1 cellular context compared by ENCODE assay signal in the genomic region with DNA sequence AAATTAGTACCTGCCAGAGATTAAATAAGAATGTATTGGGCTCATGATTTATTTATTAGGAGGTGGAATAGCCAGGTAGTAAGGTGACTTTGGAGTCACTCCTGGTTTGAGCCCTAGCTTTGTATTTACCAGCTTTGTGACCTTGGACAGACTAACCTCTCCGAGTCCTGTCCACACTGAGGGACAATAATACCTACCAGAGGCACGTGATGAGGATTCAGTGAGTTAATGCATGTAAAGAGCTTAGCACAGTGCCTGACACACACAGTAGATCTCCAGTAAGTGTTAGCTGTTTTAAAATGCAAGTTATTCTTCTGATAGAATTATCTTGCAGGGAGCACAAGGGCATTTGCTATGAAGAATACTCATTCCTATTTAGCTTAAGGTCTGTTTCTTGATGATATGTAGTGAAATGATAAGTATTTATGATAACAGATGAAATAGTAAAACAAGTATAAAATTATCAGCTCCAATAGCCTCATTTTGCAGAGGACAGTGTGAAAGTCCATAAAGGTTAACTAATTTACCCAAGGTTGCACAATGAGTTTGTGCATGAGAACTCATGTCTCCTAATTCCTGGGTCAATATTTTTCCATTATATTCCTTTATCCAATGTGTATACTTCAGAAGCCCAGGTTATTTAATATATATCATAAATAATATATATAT.
TF ChIP-seq lines count a peak whose summit lies in the region.

No MANE protein-coding gene starts in this region.

TF ChIP-seq in HepG2, 621 proteins besides CTCF, POLR2A, EP300 and RAD21 (continued from another document and continues in another):
- TF ChIP-seq CEBPB (IDR thresholded peaks at IDR 0.05; ENCODE audit: borderline replicate concordance, low read depth, low read length) = peak; percentile 22; the same call in 1 of the 2 replicates
- peak; percentile 33; the same call in 1 of the 2 replicates for TF ChIP-seq HNF4A (CRISPR knock-in tag; IDR thresholded peaks at IDR 0.05)
- TF ChIP-seq, protein P1, sequence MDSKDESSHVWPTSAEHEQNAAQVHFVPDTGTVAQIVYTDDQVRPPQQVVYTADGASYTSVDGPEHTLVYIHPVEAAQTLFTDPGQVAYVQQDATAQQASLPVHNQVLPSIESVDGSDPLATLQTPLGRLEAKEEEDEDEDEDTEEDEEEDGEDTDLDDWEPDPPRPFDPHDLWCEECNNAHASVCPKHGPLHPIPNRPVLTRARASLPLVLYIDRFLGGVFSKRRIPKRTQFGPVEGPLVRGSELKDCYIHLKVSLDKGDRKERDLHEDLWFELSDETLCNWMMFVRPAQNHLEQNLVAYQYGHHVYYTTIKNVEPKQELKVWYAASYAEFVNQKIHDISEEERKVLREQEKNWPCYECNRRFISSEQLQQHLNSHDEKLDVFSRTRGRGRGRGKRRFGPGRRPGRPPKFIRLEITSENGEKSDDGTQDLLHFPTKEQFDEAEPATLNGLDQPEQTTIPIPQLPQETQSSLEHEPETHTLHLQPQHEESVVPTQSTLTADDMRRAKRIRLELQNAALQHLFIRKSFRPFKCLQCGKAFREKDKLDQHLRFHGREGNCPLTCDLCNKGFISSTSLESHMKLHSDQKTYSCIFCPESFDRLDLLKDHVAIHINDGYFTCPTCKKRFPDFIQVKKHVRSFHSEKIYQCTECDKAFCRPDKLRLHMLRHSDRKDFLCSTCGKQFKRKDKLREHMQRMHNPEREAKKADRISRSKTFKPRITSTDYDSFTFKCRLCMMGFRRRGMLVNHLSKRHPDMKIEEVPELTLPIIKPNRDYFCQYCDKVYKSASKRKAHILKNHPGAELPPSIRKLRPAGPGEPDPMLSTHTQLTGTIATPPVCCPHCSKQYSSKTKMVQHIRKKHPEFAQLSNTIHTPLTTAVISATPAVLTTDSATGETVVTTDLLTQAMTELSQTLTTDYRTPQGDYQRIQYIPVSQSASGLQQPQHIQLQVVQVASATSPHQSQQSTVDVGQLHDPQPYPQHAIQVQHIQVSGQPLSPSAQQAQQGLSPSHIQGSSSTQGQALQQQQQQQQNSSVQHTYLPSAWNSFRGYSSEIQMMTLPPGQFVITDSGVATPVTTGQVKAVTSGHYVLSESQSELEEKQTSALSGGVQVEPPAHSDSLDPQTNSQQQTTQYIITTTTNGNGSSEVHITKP (CRISPR knock-in tag; IDR thresholded peaks at IDR 0.05; ENCODE audit: low read depth) = no peak
- TF ChIP-seq, protein P2, sequence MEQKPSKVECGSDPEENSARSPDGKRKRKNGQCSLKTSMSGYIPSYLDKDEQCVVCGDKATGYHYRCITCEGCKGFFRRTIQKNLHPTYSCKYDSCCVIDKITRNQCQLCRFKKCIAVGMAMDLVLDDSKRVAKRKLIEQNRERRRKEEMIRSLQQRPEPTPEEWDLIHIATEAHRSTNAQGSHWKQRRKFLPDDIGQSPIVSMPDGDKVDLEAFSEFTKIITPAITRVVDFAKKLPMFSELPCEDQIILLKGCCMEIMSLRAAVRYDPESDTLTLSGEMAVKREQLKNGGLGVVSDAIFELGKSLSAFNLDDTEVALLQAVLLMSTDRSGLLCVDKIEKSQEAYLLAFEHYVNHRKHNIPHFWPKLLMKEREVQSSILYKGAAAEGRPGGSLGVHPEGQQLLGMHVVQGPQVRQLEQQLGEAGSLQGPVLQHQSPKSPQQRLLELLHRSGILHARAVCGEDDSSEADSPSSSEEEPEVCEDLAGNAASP (CRISPR knock-in tag; IDR thresholded peaks at IDR 0.05; ENCODE audit: borderline replicate concordance) = no peak
- TF ChIP-seq PITX1 (CRISPR knock-in tag; IDR thresholded peaks at IDR 0.05) = peak; percentile 86
- peak; percentile 92 for TF ChIP-seq SOX5 (CRISPR knock-in tag; IDR thresholded peaks at IDR 0.05; ENCODE audit: borderline replicate concordance)
- TF ChIP-seq BCL6 (CRISPR knock-in tag; IDR thresholded peaks at IDR 0.05) = 0 out of 2 replicates have a peak, but pooled peaks have one; percentile 13
- TF ChIP-seq PLRG1 (conservative IDR thresholded peaks at IDR 0.05) = no peak
- 0 out of 2 replicates have a peak, but pooled peaks have one; percentile 26 for TF ChIP-seq GATAD1 (CRISPR knock-in tag; IDR thresholded peaks at IDR 0.05)
- TF ChIP-seq ADNP (CRISPR knock-in tag; IDR thresholded peaks at IDR 0.05) = no peak
- TF ChIP-seq SALL1 (CRISPR knock-in tag; IDR thresholded peaks at IDR 0.05) = peak; percentile 28; the same call in 1 of the 2 replicates
- no peak for TF ChIP-seq MLLT10 (CRISPR knock-in tag; IDR thresholded peaks at IDR 0.05)
- TF ChIP-seq ZNF282 (IDR thresholded peaks at IDR 0.05; ENCODE audit: partially characterized antibody) = no peak
- TF ChIP-seq, protein P3, sequence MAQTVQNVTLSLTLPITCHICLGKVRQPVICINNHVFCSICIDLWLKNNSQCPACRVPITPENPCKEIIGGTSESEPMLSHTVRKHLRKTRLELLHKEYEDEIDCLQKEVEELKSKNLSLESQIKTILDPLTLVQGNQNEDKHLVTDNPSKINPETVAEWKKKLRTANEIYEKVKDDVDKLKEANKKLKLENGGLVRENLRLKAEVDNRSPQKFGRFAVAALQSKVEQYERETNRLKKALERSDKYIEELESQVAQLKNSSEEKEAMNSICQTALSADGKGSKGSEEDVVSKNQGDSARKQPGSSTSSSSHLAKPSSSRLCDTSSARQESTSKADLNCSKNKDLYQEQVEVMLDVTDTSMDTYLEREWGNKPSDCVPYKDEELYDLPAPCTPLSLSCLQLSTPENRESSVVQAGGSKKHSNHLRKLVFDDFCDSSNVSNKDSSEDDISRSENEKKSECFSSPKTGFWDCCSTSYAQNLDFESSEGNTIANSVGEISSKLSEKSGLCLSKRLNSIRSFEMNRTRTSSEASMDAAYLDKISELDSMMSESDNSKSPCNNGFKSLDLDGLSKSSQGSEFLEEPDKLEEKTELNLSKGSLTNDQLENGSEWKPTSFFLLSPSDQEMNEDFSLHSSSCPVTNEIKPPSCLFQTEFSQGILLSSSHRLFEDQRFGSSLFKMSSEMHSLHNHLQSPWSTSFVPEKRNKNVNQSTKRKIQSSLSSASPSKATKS (CRISPR knock-in tag; IDR thresholded peaks at IDR 0.05) = no peak
- TF ChIP-seq CEBPG (CRISPR knock-in tag; IDR thresholded peaks at IDR 0.05) = peak; percentile 29; the same call in 1 of the 2 replicates
- TF ChIP-seq MIER2 (CRISPR knock-in tag; IDR thresholded peaks at IDR 0.05) = no peak
- no peak for TF ChIP-seq KMT2B (CRISPR knock-in tag; IDR thresholded peaks at IDR 0.05)
- no peak for TF ChIP-seq GFI1 (CRISPR knock-in tag; IDR thresholded peaks at IDR 0.05; ENCODE audit: borderline replicate concordance)
- TF ChIP-seq ZNF788 (CRISPR knock-in tag; IDR thresholded peaks at IDR 0.05; ENCODE audit: borderline replicate concordance) = no peak
- TF ChIP-seq, protein P4, sequence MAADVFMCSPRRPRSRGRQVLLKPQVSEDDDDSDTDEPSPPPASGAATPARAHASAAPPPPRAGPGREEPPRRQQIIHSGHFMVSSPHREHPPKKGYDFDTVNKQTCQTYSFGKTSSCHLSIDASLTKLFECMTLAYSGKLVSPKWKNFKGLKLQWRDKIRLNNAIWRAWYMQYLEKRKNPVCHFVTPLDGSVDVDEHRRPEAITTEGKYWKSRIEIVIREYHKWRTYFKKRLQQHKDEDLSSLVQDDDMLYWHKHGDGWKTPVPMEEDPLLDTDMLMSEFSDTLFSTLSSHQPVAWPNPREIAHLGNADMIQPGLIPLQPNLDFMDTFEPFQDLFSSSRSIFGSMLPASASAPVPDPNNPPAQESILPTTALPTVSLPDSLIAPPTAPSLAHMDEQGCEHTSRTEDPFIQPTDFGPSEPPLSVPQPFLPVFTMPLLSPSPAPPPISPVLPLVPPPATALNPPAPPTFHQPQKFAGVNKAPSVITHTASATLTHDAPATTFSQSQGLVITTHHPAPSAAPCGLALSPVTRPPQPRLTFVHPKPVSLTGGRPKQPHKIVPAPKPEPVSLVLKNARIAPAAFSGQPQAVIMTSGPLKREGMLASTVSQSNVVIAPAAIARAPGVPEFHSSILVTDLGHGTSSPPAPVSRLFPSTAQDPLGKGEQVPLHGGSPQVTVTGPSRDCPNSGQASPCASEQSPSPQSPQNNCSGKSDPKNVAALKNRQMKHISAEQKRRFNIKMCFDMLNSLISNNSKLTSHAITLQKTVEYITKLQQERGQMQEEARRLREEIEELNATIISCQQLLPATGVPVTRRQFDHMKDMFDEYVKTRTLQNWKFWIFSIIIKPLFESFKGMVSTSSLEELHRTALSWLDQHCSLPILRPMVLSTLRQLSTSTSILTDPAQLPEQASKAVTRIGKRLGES (CRISPR knock-in tag; IDR thresholded peaks at IDR 0.05; ENCODE audit: borderline replicate concordance) = no peak
- TF ChIP-seq ZNF274 (CRISPR knock-in tag; IDR thresholded peaks at IDR 0.05) = no peak
- TF ChIP-seq CBFB (CRISPR knock-in tag; IDR thresholded peaks at IDR 0.05) = no peak
- no peak for TF ChIP-seq CHCHD3 (CRISPR knock-in tag; IDR thresholded peaks at IDR 0.05)
- no peak for TF ChIP-seq REL (CRISPR knock-in tag; conservative IDR thresholded peaks at IDR 0.05)
- TF ChIP-seq STAG1 (CRISPR knock-in tag; IDR thresholded peaks at IDR 0.05) = no peak
- peak; percentile 37; the same call in 1 of the 2 replicates for TF ChIP-seq FOXA3 (CRISPR knock-in tag; IDR thresholded peaks at IDR 0.05)
- TF ChIP-seq, protein P5, sequence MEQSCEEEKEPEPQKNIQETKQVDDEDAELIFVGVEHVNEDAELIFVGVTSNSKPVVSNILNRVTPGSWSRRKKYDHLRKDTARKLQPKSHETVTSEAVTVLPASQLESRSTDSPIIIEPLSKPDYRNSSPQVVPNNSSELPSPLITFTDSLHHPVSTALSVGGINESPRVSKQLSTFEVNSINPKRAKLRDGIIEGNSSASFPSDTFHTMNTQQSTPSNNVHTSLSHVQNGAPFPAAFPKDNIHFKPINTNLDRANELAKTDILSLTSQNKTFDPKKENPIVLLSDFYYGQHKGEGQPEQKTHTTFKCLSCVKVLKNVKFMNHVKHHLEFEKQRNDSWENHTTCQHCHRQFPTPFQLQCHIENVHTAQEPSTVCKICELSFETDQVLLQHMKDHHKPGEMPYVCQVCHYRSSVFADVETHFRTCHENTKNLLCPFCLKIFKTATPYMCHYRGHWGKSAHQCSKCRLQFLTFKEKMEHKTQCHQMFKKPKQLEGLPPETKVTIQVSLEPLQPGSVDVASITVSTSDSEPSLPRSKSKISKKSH (CRISPR knock-in tag; IDR thresholded peaks at IDR 0.05; ENCODE audit: borderline replicate concordance) = no peak
- TF ChIP-seq CHD4 (IDR thresholded peaks at IDR 0.05; ENCODE audit: borderline replicate concordance, low read length) = no peak
- no peak for TF ChIP-seq ZNF549 (CRISPR knock-in tag; IDR thresholded peaks at IDR 0.05)
- TF ChIP-seq FOXO1 (CRISPR knock-in tag; IDR thresholded peaks at IDR 0.05) = peak; percentile 66; the same call in 1 of the 2 replicates
- TF ChIP-seq KLF16 (CRISPR knock-in tag; IDR thresholded peaks at IDR 0.05) = peak in 1 of 2 experiments; percentile 47; a peak in 1 of 4 replicates
- TF ChIP-seq SCMH1 (CRISPR knock-in tag; IDR thresholded peaks at IDR 0.05; ENCODE audit: borderline replicate concordance) = no peak
- no peak for TF ChIP-seq ZFP62 (CRISPR knock-in tag; IDR thresholded peaks at IDR 0.05)
- TF ChIP-seq, protein P6, sequence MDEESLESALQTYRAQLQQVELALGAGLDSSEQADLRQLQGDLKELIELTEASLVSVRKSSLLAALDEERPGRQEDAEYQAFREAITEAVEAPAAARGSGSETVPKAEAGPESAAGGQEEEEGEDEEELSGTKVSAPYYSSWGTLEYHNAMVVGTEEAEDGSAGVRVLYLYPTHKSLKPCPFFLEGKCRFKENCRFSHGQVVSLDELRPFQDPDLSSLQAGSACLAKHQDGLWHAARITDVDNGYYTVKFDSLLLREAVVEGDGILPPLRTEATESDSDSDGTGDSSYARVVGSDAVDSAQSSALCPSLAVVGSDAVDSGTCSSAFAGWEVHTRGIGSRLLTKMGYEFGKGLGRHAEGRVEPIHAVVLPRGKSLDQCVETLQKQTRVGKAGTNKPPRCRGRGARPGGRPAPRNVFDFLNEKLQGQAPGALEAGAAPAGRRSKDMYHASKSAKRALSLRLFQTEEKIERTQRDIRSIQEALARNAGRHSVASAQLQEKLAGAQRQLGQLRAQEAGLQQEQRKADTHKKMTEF (CRISPR knock-in tag; IDR thresholded peaks at IDR 0.05) = peak; percentile 50; the same call in 1 of the 2 replicates
- TF ChIP-seq FOXA1 (IDR thresholded peaks at IDR 0.05) = no peak
- peak; percentile 38; the same call in 1 of the 2 replicates for TF ChIP-seq FOXA1 (CRISPR knock-in tag; IDR thresholded peaks at IDR 0.05)
- TF ChIP-seq ZNF30 (CRISPR knock-in tag; IDR thresholded peaks at IDR 0.05) = no peak
